11 cellular contexts compared by ENCODE assay signal in genomic region chr4:2834001-2834921, GRCh38. TPM values are rescaled to one million over a fixed set of nuclear protein-coding genes. Genes with fewer than 3 reads are reported as not detected.
DNase-seq lines count a peak whose midpoint lies in the region; ATAC-seq, FAIRE-seq and TF ChIP-seq lines count a peak whose summit lies in the region.
"Had no signal": no experiment of that assay in that cellular context is flagged by ENCODE, and none has a peak within 500 bp of the region (broad histone marks: within the 10 kb centered on the region; RNA-seq: fewer than 3 reads in every experiment).

No MANE protein-coding gene starts in this region.

- BruUV-seq in endothelial cell of umbilical vein (replicated peaks; lab: Mats Ljungman, UMichigan): no TSS peak

- peaks cover 18% of the 10 kb centered on the region for H3K4me1 Mint-ChIP-seq in osteocyte (ENCODE audit: unreplicated experiment)

- H3K27ac ChIP-seq in endothelial cell of umbilical vein (ENCODE audit: insufficient read depth, low read depth, low read length) (no peak overlapping the region), smooth muscle cell (ENCODE audit: low read depth) (no peak overlapping the region)

- no peak overlapping the region for H3K27ac Mint-ChIP-seq in osteocyte (ENCODE audit: unreplicated experiment)

- no peaks in the 10 kb centered on the region for H3K9me3 ChIP-seq in Loucy (ENCODE audit: insufficient read depth, low read depth, low read length)
- no peaks in the 10 kb centered on the region for H3K9me3 ChIP-seq in endothelial cell of umbilical vein (replicated peaks; ENCODE audit: control insufficient read depth, insufficient read depth, low read length)
- H3K9me3 ChIP-seq in smooth muscle cell (replicated peaks; ENCODE audit: low read depth): no peaks in the 10 kb centered on the region

- H3K9ac ChIP-seq in Loucy (ENCODE audit: low read depth, low read length, poor library complexity, severe bottlenecking): peak overlapping the region; percentile 24
- no peak overlapping the region for H3K9ac ChIP-seq in endothelial cell of umbilical vein (replicated peaks; ENCODE audit: extremely low read depth, insufficient read depth, low read length)
- no peak overlapping the region for H3K9ac ChIP-seq in smooth muscle cell (ENCODE audit: low read depth)

- peak overlapping the region; percentile 99 for H3K4me2 ChIP-seq in Loucy (ENCODE audit: low read depth, low read length, poor library complexity, severe bottlenecking)
- no peak overlapping the region for H3K4me2 ChIP-seq in endothelial cell of umbilical vein (ENCODE audit: insufficient read depth, low read length)
- H3K4me2 ChIP-seq in smooth muscle cell: no peak overlapping the region

- peaks cover 49% of the 10 kb centered on the region for H3K4me1 ChIP-seq in Loucy (ENCODE audit: insufficient read depth, low read length, poor library complexity, severe bottlenecking)
- peaks cover 17% of the 10 kb centered on the region for H3K4me1 ChIP-seq in endothelial cell of umbilical vein (ENCODE audit: control insufficient read depth, extremely low read depth, insufficient read depth, low read length)
- no peaks in the 10 kb centered on the region for H3K4me1 ChIP-seq in smooth muscle cell (ENCODE audit: low read depth)

- peak; percentile 19 for TF ChIP-seq POLR2A in endothelial cell of umbilical vein (IDR thresholded peaks at IDR 0.05; ENCODE audit: low read depth, low read length)

- peak; percentile 10 for DNase-seq in GM10266 (ENCODE audit: extremely low spot score)
- no peak for DNase-seq in endothelial cell of umbilical vein (ENCODE audit: low read depth, low spot score)
- peak; percentile 68 for DNase-seq in osteocyte (ENCODE audit: extremely low spot score, unreplicated experiment)
- DNase-seq in MV-4-11 (lab: John Stamatoyannopoulos, UW): no peak
- no peak for DNase-seq in smooth muscle cell (lab: John Stamatoyannopoulos, UW; ENCODE audit: unreplicated experiment)
- DNase-seq: NCI-H1694, retina had no signal

- peak overlapping the region; percentile 52 for H3K4me3 ChIP-seq in Loucy (ENCODE audit: low read length, poor library complexity, severe bottlenecking)
- H3K4me3 ChIP-seq in endothelial cell of umbilical vein (replicated peaks in 1 of 3; ENCODE audit: insufficient read depth in 1 of 3, low read depth in 1 of 3, low read length in 3 of 3): no peak overlapping the region
- no peak overlapping the region for H3K4me3 ChIP-seq in smooth muscle cell

- no peaks in the 10 kb centered on the region for H3K9me2 ChIP-seq in Loucy (replicated peaks; ENCODE audit: low read depth, low read length)

- H3K27me3 ChIP-seq in Loucy (ENCODE audit: insufficient read depth, low read length, poor library complexity, severe bottlenecking): no peaks in the 10 kb centered on the region
- H3K27me3 ChIP-seq in endothelial cell of umbilical vein (ENCODE audit: control insufficient read depth in 2 of 2, insufficient read depth in 2 of 2, low read length in 2 of 2): no peaks in the 10 kb centered on the region
- H3K27me3 ChIP-seq in smooth muscle cell (ENCODE audit: low read depth): no peaks in the 10 kb centered on the region

- 94% methylated on average over 13 of the region's 13 CpGs for WGBS in smooth muscle cell (ENCODE audit: low lambda C conversion rate)

- CTCF ChIA-PET in endothelial cell of umbilical vein (lab: Charles Lee): no interaction called here

- peaks cover 8% of the 10 kb centered on the region for H4K20me1 ChIP-seq in Loucy (ENCODE audit: insufficient read depth, low read length, poor library complexity, severe bottlenecking)
- H4K20me1 ChIP-seq in endothelial cell of umbilical vein (replicated peaks; ENCODE audit: control insufficient read depth, extremely low read depth, insufficient read depth, low read length): no peaks in the 10 kb centered on the region
- peaks cover 8% of the 10 kb centered on the region for H4K20me1 ChIP-seq in smooth muscle cell (ENCODE audit: low read depth)

- intact Hi-C loops in endothelial cell of umbilical vein (cut with micrococcal nuclease): no loop called here

- dilution Hi-C loops in endothelial cell of umbilical vein (cut with MboI; ENCODE audit: extremely low pct_ligation_motif_present, low sequenced_read_pairs): no loop called here

- POLR2A ChIA-PET in endothelial cell of umbilical vein (lab: Charles Lee): interaction anchor here (0.6 kb wide), 1 partner anchor 54 kb away, joined by 4 read pairs; no protein-coding TSS in a partner anchor

- H3K27me3 Mint-ChIP-seq in osteocyte (ENCODE audit: unreplicated experiment): no peaks in the 10 kb centered on the region

- no peak for ATAC-seq in GM19467 (IDR thresholded peaks at IDR 0.05; ENCODE audit: unreplicated experiment)
- no peak for ATAC-seq in GM18517 (IDR thresholded peaks at IDR 0.05; ENCODE audit: unreplicated experiment)

- H3K9me1 ChIP-seq in endothelial cell of umbilical vein (replicated peaks; ENCODE audit: control insufficient read depth, extremely low read depth, insufficient read depth, low read length): no peaks in the 10 kb centered on the region

- H3F3A ChIP-seq in Loucy (ENCODE audit: low read depth) (peaks cover 14% of the 10 kb centered on the region), smooth muscle cell (ENCODE audit: low read depth) (no peaks in the 10 kb centered on the region)

- H3K4me3 Mint-ChIP-seq in osteocyte (ENCODE audit: unreplicated experiment): no peak overlapping the region

- H3K9me3 Mint-ChIP-seq in osteocyte (ENCODE audit: unreplicated experiment): no peaks in the 10 kb centered on the region
- H3K9me3 Mint-ChIP-seq: activated naive CD4-positive, alpha-beta T cell treated with anti-CD3 and anti-CD28 coated beads, Interleukin-2, amount 50 U/mL, for 72 hours had no signal

- no peak for FAIRE-seq in endothelial cell of umbilical vein (lab: Jason Lieb, UNC)

- TF ChIP-seq CTCF in GM10266 (IDR thresholded peaks at IDR 0.05; ENCODE audit: control insufficient read depth, insufficient read depth, low read depth, missing control alignments) (no peak), Loucy (conservative IDR thresholded peaks at IDR 0.05; ENCODE audit: low read length) (no peak), endothelial cell of umbilical vein (IDR thresholded peaks at IDR 0.05; ENCODE audit: extremely low read depth in 1 of 2, insufficient read depth in 1 of 2, low read depth in 1 of 2, low read length in 2 of 2) (no peak), osteocyte (IDR thresholded peaks at IDR 0.05) (no peak), smooth muscle cell (IDR thresholded peaks at IDR 0.05; ENCODE audit: borderline replicate concordance, insufficient read depth, poor library complexity, severe bottlenecking) (no peak)

- H3K79me2 ChIP-seq in Loucy (ENCODE audit: insufficient read depth, low read length): peaks cover 16% of the 10 kb centered on the region; the same call in 1 of the 2 replicates
- H3K79me2 ChIP-seq in endothelial cell of umbilical vein (ENCODE audit: control insufficient read depth, insufficient read depth, low read length): no peaks in the 10 kb centered on the region
- no peaks in the 10 kb centered on the region for H3K79me2 ChIP-seq in smooth muscle cell (ENCODE audit: low read depth)

- H3K36me3 Mint-ChIP-seq in osteocyte (ENCODE audit: unreplicated experiment): peaks cover 16% of the 10 kb centered on the region

- H3K36me3 ChIP-seq in Loucy (ENCODE audit: insufficient read depth, low read length) (peaks cover 41% of the 10 kb centered on the region; the same call in 1 of the 2 replicates), endothelial cell of umbilical vein (ENCODE audit: control insufficient read depth in 2 of 2, extremely low read depth in 1 of 2, insufficient read depth in 2 of 2, low read length in 2 of 2) (peaks cover 8 to 35% of the 10 kb centered on the region in 2 experiments), smooth muscle cell (ENCODE audit: low read depth) (no peaks in the 10 kb centered on the region)

- no peak overlapping the region for H2AFZ ChIP-seq in Loucy (ENCODE audit: low read length)
- H2AFZ ChIP-seq in endothelial cell of umbilical vein (ENCODE audit: low read depth, low read length): no peak overlapping the region
- H2AFZ ChIP-seq in smooth muscle cell (ENCODE audit: low read depth): no peak overlapping the region

TF ChIP-seq in endothelial cell of umbilical vein, 7 proteins besides CTCF, POLR2A, EP300 and RAD21 (continues in another document):
- TF ChIP-seq MAX (IDR thresholded peaks at IDR 0.05; ENCODE audit: insufficient read depth, insufficient read length): no peak
- TF ChIP-seq MYC (IDR thresholded peaks at IDR 0.05; ENCODE audit: low read depth, low read length): no peak
- TF ChIP-seq EZH2 (IDR thresholded peaks at IDR 0.05; ENCODE audit: borderline replicate concordance, low read depth, low read length, severe bottlenecking): no peak
- no peak for TF ChIP-seq POLR2AphosphoS5 (IDR thresholded peaks at IDR 0.05; ENCODE audit: insufficient read depth, low read depth, low read length)
- TF ChIP-seq FOS (IDR thresholded peaks at IDR 0.05; ENCODE audit: borderline replicate concordance, insufficient read depth, low read length): no peak

RNA-seq across cellular contexts. Expression of gene ADD1, which starts 9.4 kb away (rescaled TPM):
- total RNA-seq in endothelial cell of umbilical vein: 280 and 305 TPM in 2 replicates
- polyA plus RNA-seq in endothelial cell of umbilical vein: 219 and 240 TPM in 2 replicates
- polyA plus RNA-seq in endothelial cell of umbilical vein (2011; cell fraction: cytosol; rRNA removed): 224 and 238 TPM in 2 replicates
- 419 and 491 TPM in 2 replicates for polyA plus RNA-seq in endothelial cell of umbilical vein (2011; cell fraction: nucleus; rRNA removed)
- 207 and 220 TPM in 2 replicates for polyA plus RNA-seq in endothelial cell of umbilical vein (2012)
- 189 and 232 TPM in 2 replicates for polyA minus RNA-seq in endothelial cell of umbilical vein
- polyA minus RNA-seq in endothelial cell of umbilical vein (2011; cell fraction: cytosol; rRNA and poly(A)+ RNA removed): 23.2 TPM
- 162 and 211 TPM in 2 replicates for polyA minus RNA-seq in endothelial cell of umbilical vein (2011; cell fraction: nucleus; rRNA and poly(A)+ RNA removed)
- total RNA-seq in osteocyte: 273 and 274 TPM in 2 replicates
- total RNA-seq in smooth muscle cell: 109 and 125 TPM in 2 replicates
- 175 and 200 TPM in 2 replicates for polyA plus RNA-seq in smooth muscle cell

RNA-seq across cellular contexts. Expression of gene SH3BP2, which starts 41.4 kb away (rescaled TPM):
- total RNA-seq in endothelial cell of umbilical vein: 69.2 and 73.1 TPM in 2 replicates
- 62.9 and 73.9 TPM in 2 replicates for polyA plus RNA-seq in endothelial cell of umbilical vein
- polyA plus RNA-seq in endothelial cell of umbilical vein (2011; cell fraction: cytosol; rRNA removed): 21.9 and 32.7 TPM in 2 replicates
- 220 and 232 TPM in 2 replicates for polyA plus RNA-seq in endothelial cell of umbilical vein (2011; cell fraction: nucleus; rRNA removed)
- 24.3 and 30.0 TPM in 2 replicates for polyA plus RNA-seq in endothelial cell of umbilical vein (2012)
- polyA minus RNA-seq in endothelial cell of umbilical vein: 149 and 192 TPM in 2 replicates
- polyA minus RNA-seq in endothelial cell of umbilical vein (2011; cell fraction: cytosol; rRNA and poly(A)+ RNA removed): 7.4 TPM
- 74.5 and 84.1 TPM in 2 replicates for polyA minus RNA-seq in endothelial cell of umbilical vein (2011; cell fraction: nucleus; rRNA and poly(A)+ RNA removed)
- 105 and 110 TPM in 2 replicates for total RNA-seq in osteocyte
- 19.3 and 23.8 TPM in 2 replicates for total RNA-seq in smooth muscle cell
- 17.3 and 27.4 TPM in 2 replicates for polyA plus RNA-seq in smooth muscle cell

Comparison
In these comparisons a context has a peak if more than half of its experiments do, and no peak if none do; other contexts are left out.
1. DNase-seq: peak in GM10266 (single experiment) and osteocyte (single experiment); none in endothelial cell of umbilical vein (single experiment), MV-4-11 (single experiment) and smooth muscle cell (single experiment).